Comparison of ENCODE assay signal across 8 cellular contexts in genomic region chr16:67872631-67873434, GRCh38. TPM values are rescaled to one million over a fixed set of nuclear protein-coding genes. Genes with fewer than 3 reads are reported as not detected.
DNase-seq lines count a peak whose midpoint lies in the region; ATAC-seq and TF ChIP-seq lines count a peak whose summit lies in the region.

EDC4 (plus strand) TSS chr16:67873052; CDS start chr16:67873262, 210 bp downstream.

- POLR2A ChIA-PET in activated CD8-positive, alpha-beta T cell treated with anti-CD3 and anti-CD28 coated beads for 36 hours (lab: Charles Lee) = interaction anchor here (0.7 to 2.4 kb wide), 13 partner anchors 11 to 66 kb away, joined by 3 to 12 read pairs (median 4); partner anchors contain the start of genes CENPT, NRN1L, NUTF2 and PSKH1

- peak within 1 kb of the TSS; percentile 93 for H3K27ac Mint-ChIP-seq in activated CD8-positive, alpha-beta T cell treated with anti-CD3 and anti-CD28 coated beads for 36 hours

- WGBS in lower leg skin, 2 donors = 1 to 4% methylated on average over 28 to 38 of the region's 72 CpGs

- peaks cover 17% of the 10 kb centered on the region for H3K36me3 Mint-ChIP-seq in activated CD8-positive, alpha-beta T cell treated with anti-CD3 and anti-CD28 coated beads for 36 hours (ENCODE audit: low read depth)

- CTCF ChIA-PET in activated CD8-positive, alpha-beta T cell treated with anti-CD3 and anti-CD28 coated beads for 36 hours (lab: Charles Lee) = interaction anchor here (0.7 to 3.0 kb wide), 5 partner anchors 9 to 168 kb away, joined by 3 to 33 read pairs (median 3); partner anchors contain the start of gene NRN1L

- TF ChIP-seq POLR2A in lower leg skin (IDR thresholded peaks at IDR 0.05) = no peak

- H3K27ac ChIP-seq in duodenal mucosa (ENCODE audit: low read depth, low read length) = peak within 1 kb of the TSS; percentile 53

- ATAC-seq in GM18502 (IDR thresholded peaks at IDR 0.05; ENCODE audit: poor library complexity, unreplicated experiment) (peak; percentile 82), HG03025 (IDR thresholded peaks at IDR 0.05; ENCODE audit: low FRiP score, unreplicated experiment) (peak; percentile 67)
- ATAC-seq in activated CD8-positive, alpha-beta T cell treated with anti-CD3 and anti-CD28 coated beads for 36 hours = peak; percentile 90

- no peaks in the 10 kb centered on the region for H3K9me3 ChIP-seq in duodenal mucosa (ENCODE audit: control insufficient read depth in 1 of 2, low read length in 2 of 2)

- peak within 1 kb of the TSS; percentile 82 for H3K4me3 Mint-ChIP-seq in activated CD8-positive, alpha-beta T cell treated with anti-CD3 and anti-CD28 coated beads for 36 hours

- peaks cover 35 to 46% of the 10 kb centered on the region in 2 donors for H3K36me3 ChIP-seq in duodenal mucosa (ENCODE audit: control insufficient read depth in 1 of 2, insufficient read depth in 2 of 2, low read length in 2 of 2)

- DNase-seq in A172 (ENCODE audit: low spot score) (peak; percentile 49), NCI-H69 (lab: John Stamatoyannopoulos, UW) (peak; percentile 79), lower leg skin (ENCODE audit: low spot score in 2 of 2) (peak; percentile 67 to 95)
- DNase-seq in activated CD8-positive, alpha-beta T cell treated with anti-CD3 and anti-CD28 coated beads for 36 hours = peak; percentile 89
- peak; percentile 82 to 85 for DNase-seq in stimulated activated CD4-positive, alpha-beta T cell treated with anti-CD3 and anti-CD28 coated beads, Interleukin-4, amount 100 ng/mL, for 4 hours

- intact Hi-C loops in activated CD8-positive, alpha-beta T cell treated with anti-CD3 and anti-CD28 coated beads for 36 hours (cut with micrococcal nuclease) = no loop called here
- intact Hi-C loops in lower leg skin (cut with DNase I; ENCODE audit: low total_unique reads) = no loop called here

- no peaks in the 10 kb centered on the region for H3K27me3 Mint-ChIP-seq in activated CD8-positive, alpha-beta T cell treated with anti-CD3 and anti-CD28 coated beads for 36 hours

- peak within 1 kb of the TSS; percentile 79 to 91 for H3K9ac ChIP-seq in duodenal mucosa (ENCODE audit: low read depth in 1 of 2, low read length in 2 of 2)

- no peak for TF ChIP-seq CTCF in activated CD8-positive, alpha-beta T cell treated with anti-CD3 and anti-CD28 coated beads for 36 hours (IDR thresholded peaks at IDR 0.05)
- no peak for TF ChIP-seq CTCF in lower leg skin (IDR thresholded peaks at IDR 0.05)

- H3K27me3 ChIP-seq in duodenal mucosa (ENCODE audit: control insufficient read depth in 1 of 2, insufficient read depth in 2 of 2, low read length in 2 of 2) = no peaks in the 10 kb centered on the region

- H3K9me3 Mint-ChIP-seq in activated CD8-positive, alpha-beta T cell treated with anti-CD3 and anti-CD28 coated beads for 36 hours = no peaks in the 10 kb centered on the region

- H3K4me1 Mint-ChIP-seq in activated CD8-positive, alpha-beta T cell treated with anti-CD3 and anti-CD28 coated beads for 36 hours (ENCODE audit: low read depth) = peaks cover 27% of the 10 kb centered on the region

- H3K4me1 ChIP-seq in duodenal mucosa (ENCODE audit: control insufficient read depth in 1 of 2, insufficient read depth in 2 of 2, low read length in 2 of 2) = peaks cover 19 to 26% of the 10 kb centered on the region in 2 donors

- peak within 1 kb of the TSS; percentile 94 to 96 for H3K4me3 ChIP-seq in duodenal mucosa (ENCODE audit: low read depth in 1 of 2, low read length in 2 of 2)
- peak within 1 kb of the TSS; percentile 93 for H3K4me3 ChIP-seq in lower leg skin (ENCODE audit: low read depth, poor library complexity, severe bottlenecking)

RNA-seq across cellular contexts. Expression of gene EDC4, which starts in this region (rescaled TPM):
- 31.8 and 50.7 TPM in 2 replicates for total RNA-seq in A172 (2014; rRNA removed; shearing (Covaris generic))
- total RNA-seq in activated CD8-positive, alpha-beta T cell treated with anti-CD3 and anti-CD28 coated beads for 36 hours = 10 to 100 TPM; 78.7 to 90.9 TPM
- 10 to 100 TPM; 38.6 to 86.5 (median 56.7) TPM for total RNA-seq in lower leg skin

Comparison
In these comparisons a context has a peak if more than half of its experiments do, and no peak if none do; other contexts are left out.
1. Peak in every context shown above with its lines: DNase-seq, ATAC-seq, H3K4me3 ChIP-seq and H3K27ac ChIP-seq.